11 cellular contexts compared by ENCODE assay signal in the genomic region with DNA sequence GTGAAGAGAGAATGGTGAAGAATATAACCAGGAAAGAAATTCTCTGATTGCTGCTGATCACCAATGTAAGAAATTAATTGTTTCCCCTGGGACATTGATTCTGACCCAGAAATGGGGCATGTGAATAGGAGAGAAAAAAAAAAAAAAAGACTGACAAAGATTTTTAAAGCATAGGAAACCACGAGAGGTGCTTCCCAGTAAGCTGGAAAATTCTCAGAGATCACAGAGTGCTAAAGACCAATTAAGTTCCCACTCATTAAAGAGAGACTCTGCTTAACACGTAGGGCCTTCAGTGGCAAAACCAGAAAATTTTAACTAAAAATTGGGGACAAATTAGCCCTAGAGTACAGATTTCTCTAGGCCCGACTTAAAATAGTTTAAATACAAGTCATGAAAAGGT.
"Had no signal": no experiment of that assay in that cellular context is flagged by ENCODE, and none has a peak within 500 bp of the region (broad histone marks: within the 10 kb centered on the region; RNA-seq: fewer than 3 reads in every experiment).

No MANE protein-coding gene starts in this region.

- H3K4me3 ChIP-seq: GM23248, GM23338, HAP-1 had no signal

- H3K9ac ChIP-seq: GM23248 had no signal

- H3K4me1 ChIP-seq: HAP-1 had no signal

- H3K36me3 ChIP-seq: HAP-1 had no signal

- H3K9me3 ChIP-seq: HAP-1 had no signal

- DNase-seq: GM23248, GOT3, H7, H9, HCEC 1CT, HFFc6 had no signal

- ATAC-seq: GM23338, HCT116 had no signal

- H3K4me2 ChIP-seq: GM23338 had no signal

- H3K27ac ChIP-seq: GM23248 had no signal

- H2AFZ ChIP-seq: GM23248, GM23338 had no signal

- FAIRE-seq: H1, H54 had no signal
